In the genomic region with DNA sequence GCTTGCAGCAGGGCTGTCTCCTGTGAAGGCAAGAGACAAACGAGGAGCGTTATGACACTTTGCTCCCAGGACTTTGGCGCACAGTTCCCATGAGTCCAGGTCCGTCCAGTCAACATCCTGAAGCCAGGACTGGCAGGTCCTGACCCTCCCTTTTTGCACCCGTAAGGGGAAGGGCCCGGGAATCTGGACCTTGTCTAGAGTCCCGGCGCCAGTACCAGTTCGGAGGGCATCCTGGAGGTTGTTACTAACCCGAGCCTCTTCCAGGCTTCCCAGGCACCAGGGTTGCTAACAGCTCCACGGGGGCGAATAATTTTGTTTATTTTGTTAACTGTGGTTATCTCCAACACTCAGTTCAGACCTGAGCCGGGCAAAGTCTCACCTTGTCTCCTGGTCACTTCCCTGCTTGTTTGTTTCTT, we compare ENCODE assay signal across 8 cellular contexts. TPM values are rescaled to one million over a fixed set of nuclear protein-coding genes. Genes with fewer than 3 reads are reported as not detected.
DNase-seq lines count a peak whose midpoint lies in the region; ATAC-seq and TF ChIP-seq lines count a peak whose summit lies in the region.

No MANE protein-coding gene starts in this region.

- no peak for TF ChIP-seq POLR2A in right lobe of liver (IDR thresholded peaks at IDR 0.05)

- peak overlapping the region; percentile 72 to 96 (median 91) for H3K9ac ChIP-seq in BLaER1 treated with 17β-estradiol and CSF1 and Interleukin-3, amounts not matched to agents 10 nM and 100 nM

- 4% methylated on average over 9 of the region's 13 CpGs for WGBS in right lobe of liver (ENCODE audit: insufficient coverage, low coverage, low lambda C conversion rate, missing lambda C conversion rate)

- DNase-seq in LHCN-M2 (ENCODE audit: low read depth) (peak; percentile 31), cerebellum (ENCODE audit: low spot score) (peak; percentile 33), right lobe of liver (peak; percentile 51 to 89 (median 87)), thoracic aorta (ENCODE audit: low spot score) (no peak)
- DNase-seq in activated CD4-positive, alpha-beta T cell treated with anti-CD3 and anti-CD28 coated beads, Interleukin-2, amount 50 U/mL, for 1 hour = no peak

- peak overlapping the region; percentile 27 to 91 (median 68); a peak in 18 of 22 replicates for H3K27ac ChIP-seq in BLaER1 treated with 17β-estradiol and CSF1 and Interleukin-3, amounts not matched to agents 10 nM and 100 nM
- peak overlapping the region; percentile 85 to 95 (median 92) for H3K27ac ChIP-seq in right lobe of liver
- H3K27ac ChIP-seq in thoracic aorta = peak overlapping the region; percentile 86 to 93

- intact Hi-C loops in right lobe of liver (cut with DNase I) = no loop called here

- no peaks in the 10 kb centered on the region for H3K27me3 ChIP-seq in BLaER1 treated with 17β-estradiol and CSF1 and Interleukin-3, amounts not matched to agents 10 nM and 100 nM
- H3K27me3 ChIP-seq in right lobe of liver = no peaks in the 10 kb centered on the region
- no peaks in the 10 kb centered on the region for H3K27me3 ChIP-seq in thoracic aorta (replicated peaks; ENCODE audit: insufficient read depth)

- peaks cover 9 to 31% (median 20%) of the 10 kb centered on the region in 11 experiments; a peak in 17 of 22 replicates for H3K36me3 ChIP-seq in BLaER1 treated with 17β-estradiol and CSF1 and Interleukin-3, amounts not matched to agents 10 nM and 100 nM
- H3K36me3 ChIP-seq in right lobe of liver = no peaks in the 10 kb centered on the region
- no peaks in the 10 kb centered on the region for H3K36me3 ChIP-seq in thoracic aorta

- peak overlapping the region; percentile 71 to 92 (median 85) for H3K4me3 ChIP-seq in BLaER1 treated with 17β-estradiol and CSF1 and Interleukin-3, amounts not matched to agents 10 nM and 100 nM
- H3K4me3 ChIP-seq in right lobe of liver (peak overlapping the region; percentile 69 to 86 (median 84)), thoracic aorta (peak overlapping the region; percentile 78)

- no peak for TF ChIP-seq CTCF in right lobe of liver (IDR thresholded peaks at IDR 0.05)
- no peak for TF ChIP-seq CTCF in thoracic aorta (IDR thresholded peaks at IDR 0.05)

- peaks cover 0 to 10% (median 0%) of the 10 kb centered on the region in 11 experiments; a peak in 2 of 22 replicates for H4K20me1 ChIP-seq in BLaER1 treated with 17β-estradiol and CSF1 and Interleukin-3, amounts not matched to agents 10 nM and 100 nM

- H3K4me2 ChIP-seq in BLaER1 treated with 17β-estradiol and CSF1 and Interleukin-3, amounts not matched to agents 10 nM and 100 nM = peak overlapping the region; percentile 63 to 94 (median 82)

- H3K9me3 ChIP-seq in BLaER1 treated with 17β-estradiol and CSF1 and Interleukin-3, amounts not matched to agents 10 nM and 100 nM (replicated peaks in 1 of 11) = peaks cover 0 to 6% (median 0%) of the 10 kb centered on the region in 11 experiments; a peak in 2 of 22 replicates
- H3K9me3 ChIP-seq in right lobe of liver (no peaks in the 10 kb centered on the region), thoracic aorta (no peaks in the 10 kb centered on the region)

- peak; percentile 52 to 76 (median 69) for ATAC-seq in right lobe of liver
- ATAC-seq in thoracic aorta (ENCODE audit: insufficient number of reproducible peaks, low FRiP score, low read depth) = peak; percentile 36
- no peak for ATAC-seq in HG03460 (IDR thresholded peaks at IDR 0.05; ENCODE audit: unreplicated experiment)
- ATAC-seq in HG02678 (IDR thresholded peaks at IDR 0.05; ENCODE audit: unreplicated experiment) = no peak

- H3K4me1 ChIP-seq in BLaER1 treated with 17β-estradiol and CSF1 and Interleukin-3, amounts not matched to agents 10 nM and 100 nM = peaks cover 4 to 17% (median 8%) of the 10 kb centered on the region in 10 experiments; a peak in 17 of 20 replicates
- H3K4me1 ChIP-seq in right lobe of liver = peaks cover 0 to 15% (median 5%) of the 10 kb centered on the region in 4 donors
- H3K4me1 ChIP-seq in thoracic aorta (ENCODE audit: control insufficient read depth in 1 of 2, low read depth in 2 of 2) = peaks cover 16 to 31% of the 10 kb centered on the region in 2 donors

RNA-seq across cellular contexts. Expression of gene RWDD3, which starts 0.7 kb away (rescaled TPM):
- total RNA-seq in LHCN-M2 (2014; rRNA removed) (10.2 and 12.6 TPM in 2 replicates), cerebellum (20.1 TPM), right lobe of liver (10 to 100 TPM in 2 of 6 experiments, 1 to 10 TPM in 4; 3.3 to 13.2 (median 8.0) TPM), thoracic aorta (1 to 10 TPM; 7.3 to 8.3 TPM)
- 9.0 TPM for polyA plus RNA-seq in LHCN-M2 (2012)

Comparison
In these comparisons a context has a peak if more than half of its experiments do, and no peak if none do; other contexts are left out.
1. DNase-seq: peak in LHCN-M2 (single experiment), cerebellum (single experiment) and right lobe of liver (3 of 3); none in thoracic aorta (single experiment) and activated CD4-positive, alpha-beta T cell treated with anti-CD3 and anti-CD28 coated beads, Interleukin-2, amount 50 U/mL, for 1 hour (single experiment).
2. ATAC-seq: peak in right lobe of liver (4 of 4) and thoracic aorta (single experiment); none in HG03460 (single experiment) and HG02678 (single experiment).
3. Peak in every context shown above with its lines, with median percentiles within 50 percentile points of each other: H3K27ac ChIP-seq and H3K4me3 ChIP-seq.